1 cellular context compared by ENCODE assay signal in the genomic region with DNA sequence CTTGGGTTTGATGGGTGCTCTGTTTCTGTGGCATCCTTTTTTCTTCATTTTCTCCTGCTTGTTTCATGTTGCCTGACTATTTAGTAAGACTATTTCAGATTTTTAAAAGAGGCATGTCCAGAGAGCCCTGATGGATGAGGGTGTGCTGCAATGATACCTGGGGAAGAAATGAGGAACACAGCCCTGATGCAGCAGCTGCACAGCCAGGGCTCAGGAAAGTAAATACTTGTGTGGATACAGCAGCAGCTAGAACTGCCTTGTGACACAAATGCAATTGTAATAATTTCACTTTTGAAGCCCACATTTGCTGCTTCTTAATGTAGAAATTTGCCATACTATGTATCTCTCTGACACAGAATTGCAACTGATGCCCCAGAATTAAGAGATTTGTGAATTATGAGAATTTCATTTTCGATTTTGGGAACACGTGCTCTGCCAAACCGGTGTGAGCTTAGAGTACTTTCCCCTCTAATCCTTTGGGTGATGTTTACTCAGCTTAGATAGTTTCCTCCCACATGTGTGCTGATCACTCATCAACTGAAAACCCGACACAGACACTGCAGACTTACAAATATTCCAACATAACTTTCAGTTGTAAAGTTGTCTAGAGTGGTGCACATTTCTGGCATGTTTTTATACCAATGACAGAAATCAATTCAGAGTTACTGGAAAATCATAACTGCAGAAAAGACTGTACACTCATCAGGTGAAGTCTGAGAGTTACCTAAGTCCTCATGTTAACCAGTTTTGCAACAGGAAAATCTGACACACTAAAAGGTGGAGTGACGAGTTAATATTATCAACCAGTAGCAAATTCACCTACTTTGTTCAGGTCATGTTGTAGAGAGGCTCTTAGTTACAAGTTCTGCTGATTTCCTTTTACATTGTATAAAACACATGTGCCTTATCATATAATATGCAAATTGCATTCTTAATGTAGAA.
TF ChIP-seq lines count a peak whose summit lies in the region.

No MANE protein-coding gene starts in this region.

TF ChIP-seq in HepG2, 621 proteins besides CTCF, POLR2A, EP300 and RAD21 (continued from another document):
- TF ChIP-seq ZNF614 (CRISPR knock-in tag; IDR thresholded peaks at IDR 0.05; ENCODE audit: borderline replicate concordance), result no peak
